In the genomic region with DNA sequence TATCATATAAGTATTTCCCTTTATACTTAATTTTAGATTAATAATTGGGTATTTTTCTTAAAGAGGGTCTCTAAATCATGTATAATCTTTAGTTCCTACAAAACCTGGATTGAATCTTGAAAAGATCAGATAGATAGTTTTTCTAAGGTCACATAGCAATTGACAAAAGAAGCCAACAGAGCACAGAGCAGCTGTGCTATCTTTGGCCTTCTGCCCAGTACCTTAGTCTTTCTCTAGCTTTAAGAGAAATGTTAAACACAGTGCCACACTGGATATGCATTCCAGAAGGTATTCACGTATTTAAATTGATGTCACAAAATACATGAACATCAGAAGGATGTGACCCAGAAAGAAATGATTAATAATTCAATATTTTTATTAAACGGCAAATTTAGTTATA, we compare ENCODE assay signal across 17 cellular contexts.
A peak's percentile ranks its signal among the peaks of the same experiment; 100 is the strongest.
DNase-seq lines count a peak whose midpoint lies in the region; ATAC-seq and TF ChIP-seq lines count a peak whose summit lies in the region.
"Had no signal": no experiment of that assay in that cellular context is flagged by ENCODE, and none has a peak within 500 bp of the region (broad histone marks: within the 10 kb centered on the region; RNA-seq: fewer than 3 reads in every experiment).

No MANE protein-coding gene starts in this region.

- DNase-seq in DMS 273 treated with DMSO at 0.1 percent for 48 hours (lab: John Stamatoyannopoulos, UW) (peak; percentile 30), LNCaP clone FGC (ENCODE audit: low read depth) (peak; percentile 62), NCI-H774 (lab: John Stamatoyannopoulos, UW) (peak; percentile 56), fibroblast of the aortic adventitia (ENCODE audit: low read depth) (peak; percentile 3)
- DNase-seq: activated CD4-positive, alpha-beta memory T cell treated with anti-CD3 and anti-CD28 coated beads, Interleukin-2, amount 10 ng/mL, durations not matched to agents 7 days and 5 days; dorsolateral prefrontal cortex; HCEC 1CT; left cardiac atrium; OCI-M1; pancreas; stimulated activated naive B cell treated with anti-CD40 and anti-IgM and Interleukin-4, amounts not matched to agents 10 μg/mL and 1 μg/mL and 100 μg/mL, for 72 hours had no signal

- TF ChIP-seq CTCF in LNCaP clone FGC (IDR thresholded peaks at IDR 0.05; ENCODE audit: control insufficient read depth, extremely low read depth, insufficient read depth) = no peak
- TF ChIP-seq CTCF in fibroblast of the aortic adventitia (IDR thresholded peaks at IDR 0.05; ENCODE audit: insufficient read depth, low read length) = no peak

- ATAC-seq in HG03280 (IDR thresholded peaks at IDR 0.05; ENCODE audit: unreplicated experiment) = no peak
- ATAC-seq in HG03159 (IDR thresholded peaks at IDR 0.05; ENCODE audit: unreplicated experiment) = no peak
- no peak for ATAC-seq in HG03439 (IDR thresholded peaks at IDR 0.05; ENCODE audit: unreplicated experiment)
- ATAC-seq: GM12878; left cardiac atrium; pancreas; stimulated activated naive B cell treated with anti-CD40 and anti-IgM and Interleukin-4, amounts not matched to agents 10 μg/mL and 1 μg/mL and 100 μg/mL, for 72 hours had no signal

- H3K4me3 ChIP-seq in LNCaP clone FGC (ENCODE audit: low read depth, low read length) (no peak overlapping the region), fibroblast of the aortic adventitia (ENCODE audit: low read depth, low read length) (no peak overlapping the region)
- H3K4me3 ChIP-seq: dorsolateral prefrontal cortex, GM12878, pancreas, skin epidermis, upper lobe of left lung had no signal

Comparison
In these comparisons a context has a peak if more than half of its experiments do, and no peak if none do; other contexts are left out.
1. DNase-seq: peak in every context shown above with its lines; median percentile 62 in LNCaP clone FGC; 56 in NCI-H774; 30 in DMS 273 treated with DMSO at 0.1 percent for 48 hours; 3 in fibroblast of the aortic adventitia.